Comparison of ENCODE assay signal across 10 cellular contexts in genomic region chr2:99615247-99615771, GRCh38.
DNase-seq lines count a peak whose midpoint lies in the region; ATAC-seq and TF ChIP-seq lines count a peak whose summit lies in the region.
"Had no signal": no experiment of that assay in that cellular context is flagged by ENCODE, and none has a peak within 500 bp of the region (broad histone marks: within the 10 kb centered on the region; RNA-seq: fewer than 3 reads in every experiment).

No MANE protein-coding gene starts in this region.

- in situ Hi-C loops in G401 (cut with HindIII; ENCODE audit: low sequenced_read_pairs): no loop called here

- no peak overlapping the region for H3K4me3 ChIP-seq in BJ (ENCODE audit: low read depth, low read length)

- CTCF ChIA-PET in BJ (lab: Yijun Ruan, JAX): interaction anchor here (0.9 to 1.4 kb wide), 7 partner anchors 9 to 449 kb away, joined by 3 to 4 read pairs (median 3); no protein-coding TSS in a partner anchor

- TF ChIP-seq CTCF in BJ (IDR thresholded peaks at IDR 0.05; ENCODE audit: insufficient read depth, low read depth, low read length): peak; percentile 5; the same call in 1 of the 2 replicates

- POLR2A ChIA-PET in BJ (lab: Charles Lee): no interaction called here

- no peak for ATAC-seq in GM21825 (IDR thresholded peaks at IDR 0.05; ENCODE audit: unreplicated experiment)
- ATAC-seq in GM21447 (IDR thresholded peaks at IDR 0.05; ENCODE audit: unreplicated experiment): no peak
- ATAC-seq: T-helper 17 cell had no signal

- DNase-seq in BJ (ENCODE audit: low read depth): no peak
- DNase-seq in H4 (ENCODE audit: low spot score): peak; percentile 37
- peak; percentile 22 for DNase-seq in RPMI7951 (ENCODE audit: low read depth)
- DNase-seq in iPS-NIHi11 (ENCODE audit: low spot score): peak; percentile 55
- DNase-seq in kidney glomerular epithelial cell (lab: John Stamatoyannopoulos, UW): no peak
- no peak for DNase-seq in G401 (ENCODE audit: low spot score)
- DNase-seq: GF-D8, T-helper 17 cell had no signal

- H3K27me3 ChIP-seq in BJ (ENCODE audit: control insufficient read depth, insufficient read depth, low read length): no peaks in the 10 kb centered on the region

- no peaks in the 10 kb centered on the region for H3K36me3 ChIP-seq in BJ (ENCODE audit: control insufficient read depth, insufficient read depth, low read length)

Comparison
In these comparisons a context has a peak if more than half of its experiments do, and no peak if none do; other contexts are left out.
1. DNase-seq: peak in H4 (single experiment), RPMI7951 (single experiment) and iPS-NIHi11 (single experiment); none in BJ (single experiment), kidney glomerular epithelial cell (single experiment) and G401 (single experiment).